Comparison of ENCODE assay signal across 10 cellular contexts in the genomic region with DNA sequence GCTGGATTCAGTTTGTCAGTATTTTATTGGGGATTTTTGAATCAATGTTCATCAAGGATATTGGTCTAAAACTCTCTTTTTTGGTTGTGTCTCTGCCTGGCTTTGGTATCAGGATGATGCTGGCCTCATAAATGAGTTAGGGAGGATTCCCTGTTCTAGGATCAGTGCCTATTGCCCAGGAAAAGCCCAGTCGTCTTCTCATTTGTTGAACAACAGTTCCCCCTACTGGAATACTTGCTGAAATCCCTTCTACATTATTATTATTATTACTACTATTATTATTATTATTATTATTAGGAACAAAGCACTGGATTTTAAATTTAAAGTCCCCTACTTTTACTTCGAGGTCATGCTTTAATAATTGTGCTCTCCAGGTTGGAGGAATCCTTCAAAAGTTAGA.
DNase-seq lines count a peak whose midpoint lies in the region; ATAC-seq and TF ChIP-seq lines count a peak whose summit lies in the region.
"Had no signal": no experiment of that assay in that cellular context is flagged by ENCODE, and none has a peak within 500 bp of the region (broad histone marks: within the 10 kb centered on the region; RNA-seq: fewer than 3 reads in every experiment).

No MANE protein-coding gene starts in this region.

- in situ Hi-C loops in G401 (cut with HindIII; ENCODE audit: low sequenced_read_pairs), result no loop called here

- peaks cover 5% of the 10 kb centered on the region for H3K27me3 Mint-ChIP-seq in Caco-2 (ENCODE audit: insufficient read depth, unreplicated experiment)

- TF ChIP-seq CTCF in Caco-2 (IDR thresholded peaks at IDR 0.05; ENCODE audit: insufficient read depth in 1 of 2, low read depth in 1 of 2, low read length in 1 of 2, severe bottlenecking in 1 of 2, unreplicated experiment in 1 of 2) (peak; percentile 21 to 32), kidney epithelial cell (IDR thresholded peaks at IDR 0.05; ENCODE audit: insufficient read depth, low read length, poor library complexity, severe bottlenecking) (peak; percentile 27)

- H3K9me3 ChIP-seq in Caco-2 (no peaks in the 10 kb centered on the region), adipocyte (ENCODE audit: control insufficient read depth, low read length) (no peaks in the 10 kb centered on the region)

- H3K9me3 Mint-ChIP-seq in Caco-2 (ENCODE audit: unreplicated experiment), result no peaks in the 10 kb centered on the region

- H3K36me3 Mint-ChIP-seq in Caco-2 (ENCODE audit: insufficient read depth, unreplicated experiment), result no peaks in the 10 kb centered on the region

- H3K4me1 Mint-ChIP-seq in Caco-2 (ENCODE audit: low read depth, unreplicated experiment), result no peaks in the 10 kb centered on the region

- ATAC-seq in GM21528 (IDR thresholded peaks at IDR 0.05; ENCODE audit: low FRiP score, unreplicated experiment), result no peak
- no peak for ATAC-seq in GM18505 (IDR thresholded peaks at IDR 0.05; ENCODE audit: unreplicated experiment)

- H3K4me3 ChIP-seq in Caco-2 (ENCODE audit: low read depth, low read length), result no peak overlapping the region
- H3K4me3 ChIP-seq in adipocyte (ENCODE audit: low read length), result no peak overlapping the region
- H3K4me3 ChIP-seq in kidney epithelial cell (ENCODE audit: low read depth, low read length), result no peak overlapping the region

- no peak overlapping the region for H3K4me3 Mint-ChIP-seq in Caco-2 (ENCODE audit: unreplicated experiment)

- BruUV-seq in Caco-2 (replicated peaks; lab: Mats Ljungman, UMichigan), result no TSS peak

- H3K4me1 ChIP-seq in Caco-2, result no peaks in the 10 kb centered on the region
- no peaks in the 10 kb centered on the region for H3K4me1 ChIP-seq in adipocyte (ENCODE audit: control insufficient read depth, insufficient read depth, low read length)

- intact Hi-C loops in Caco-2 (cut with micrococcal nuclease; ENCODE audit: unreplicated experiment), result loop anchor here (1.0 kb wide), 2 partner anchors 337 to 414 kb away; no protein-coding TSS in a partner anchor

- no peaks in the 10 kb centered on the region for H3K36me3 ChIP-seq in Caco-2 (ENCODE audit: control insufficient read depth, insufficient read depth, low read length)
- H3K36me3 ChIP-seq in adipocyte (ENCODE audit: control insufficient read depth, insufficient read depth, low read length, severe bottlenecking), result no peaks in the 10 kb centered on the region
- H3K36me3 ChIP-seq in kidney epithelial cell (ENCODE audit: control insufficient read depth, insufficient read depth, low read length), result no peaks in the 10 kb centered on the region

- H3K9ac ChIP-seq in adipocyte (ENCODE audit: low read length), result no peak overlapping the region

- POLR2A ChIA-PET in Caco-2 (lab: Charles Lee), result no interaction called here

- CTCF ChIA-PET in Caco-2 (lab: Charles Lee), result no interaction called here

- DNase-seq in Caco-2 (peak in 1 of 2 experiments; percentile 8), HS-27A (ENCODE audit: low read depth) (peak; percentile 17), adipocyte (ENCODE audit: low read depth) (peak; percentile 63), kidney epithelial cell (ENCODE audit: low read depth) (no peak), G401 (ENCODE audit: low spot score) (no peak)
- no peak for DNase-seq in stimulated activated CD4-positive, alpha-beta T cell treated with anti-CD3 and anti-CD28 coated beads, Interleukin-15, amount 100 ng/mL, for 24 hours
- DNase-seq: activated CD4-positive, alpha-beta T cell treated with anti-CD3 and anti-CD28 coated beads, Interleukin-2, amount 50 U/mL, for 1 hour; NCI-H1436 treated with DMSO at 0.1 percent for 48 hours had no signal

- H3K27me3 ChIP-seq in Caco-2 (replicated peaks; ENCODE audit: control insufficient read depth, insufficient read depth, low read length), result no peaks in the 10 kb centered on the region
- H3K27me3 ChIP-seq in adipocyte (replicated peaks; ENCODE audit: control insufficient read depth, insufficient read depth, low read length), result no peaks in the 10 kb centered on the region
- no peaks in the 10 kb centered on the region for H3K27me3 ChIP-seq in kidney epithelial cell (ENCODE audit: control insufficient read depth, insufficient read depth, low read length)

- H3K27ac Mint-ChIP-seq in Caco-2 (ENCODE audit: unreplicated experiment), result no peak overlapping the region

- no peak for TF ChIP-seq POLR2A in GM18505 (IDR thresholded peaks at IDR 0.05; ENCODE audit: borderline replicate concordance, extremely low read depth, insufficient read depth, insufficient read length)

Comparison
In these comparisons a context has a peak if more than half of its experiments do, and no peak if none do; other contexts are left out.
1. DNase-seq: peak in HS-27A (single experiment) and adipocyte (single experiment); none in kidney epithelial cell (single experiment), G401 (single experiment) and stimulated activated CD4-positive, alpha-beta T cell treated with anti-CD3 and anti-CD28 coated beads, Interleukin-15, amount 100 ng/mL, for 24 hours (single experiment).